ENCODE assay signal across 1 cellular context in genomic region chr1:27235827-27236226, GRCh38.
TF ChIP-seq lines count a peak whose summit lies in the region.

No MANE protein-coding gene starts in this region.

TF ChIP-seq in WTC11, 78 proteins besides CTCF, POLR2A, EP300 and RAD21 (continued from another document):
- no peak for TF ChIP-seq AR (CRISPR knock-in tag; IDR thresholded peaks at IDR 0.05)
- no peak for TF ChIP-seq USF2 (CRISPR knock-in tag; IDR thresholded peaks at IDR 0.05)
